10 cellular contexts compared by ENCODE assay signal in genomic region chr1:27832762-27833161, GRCh38. TPM values are rescaled to one million over a fixed set of nuclear protein-coding genes. Genes with fewer than 3 reads are reported as not detected.
A peak's percentile ranks its signal among the peaks of the same experiment; 100 is the strongest.
DNase-seq lines count a peak whose midpoint lies in the region; ATAC-seq and TF ChIP-seq lines count a peak whose summit lies in the region.
"Had no signal": no experiment of that assay in that cellular context is flagged by ENCODE, and none has a peak within 500 bp of the region (broad histone marks: within the 10 kb centered on the region; RNA-seq: fewer than 3 reads in every experiment).

No MANE protein-coding gene starts in this region.

- H3K36me3 Mint-ChIP-seq in T-helper 2 cell treated with Interferon-gamma antibody and Interleukin-4, amounts not matched to agents 5 μg/mL and 100 μg/mL, for 36 hours (ENCODE audit: low read depth) = peaks cover 22% of the 10 kb centered on the region
- peaks cover 31% of the 10 kb centered on the region for H3K36me3 Mint-ChIP-seq in central memory CD8-positive, alpha-beta T cell (ENCODE audit: insufficient read depth)

- H3K4me3 ChIP-seq in NB4 (ENCODE audit: low read depth, low read length) = peak overlapping the region; percentile 99
- no peak overlapping the region for H3K4me3 ChIP-seq in osteoblast (ENCODE audit: insufficient read depth, low read length)
- H3K4me3 ChIP-seq: upper lobe of right lung had no signal

- DNase-seq in T-helper 2 cell treated with Interferon-gamma antibody and Interleukin-4, amounts not matched to agents 5 μg/mL and 100 μg/mL, for 36 hours (ENCODE audit: low spot score) = no peak
- DNase-seq in T-helper 2 cell = no peak
- no peak for DNase-seq in NB4 (ENCODE audit: low read depth)
- DNase-seq in central memory CD8-positive, alpha-beta T cell (ENCODE audit: low spot score in 2 of 2) = no peak
- peak; percentile 69 for DNase-seq in osteoblast (ENCODE audit: insufficient read length, low spot score, missing footprints)
- no peak for DNase-seq in 8988T
- no peak for DNase-seq in NCI-H146 treated with DMSO at 0.1 percent for 48 hours (lab: John Stamatoyannopoulos, UW; ENCODE audit: unreplicated experiment)
- DNase-seq: stimulated activated CD4-positive, alpha-beta T cell treated with anti-CD3 and anti-CD28 coated beads, Interleukin-4, amount 100 ng/mL, for 4 hours; upper lobe of right lung had no signal

- H4K20me1 ChIP-seq in osteoblast (ENCODE audit: insufficient read depth, low read length) = peaks cover 8% of the 10 kb centered on the region

- no peak overlapping the region for H3K27ac Mint-ChIP-seq in T-helper 2 cell treated with Interferon-gamma antibody and Interleukin-4, amounts not matched to agents 5 μg/mL and 100 μg/mL, for 36 hours
- H3K27ac Mint-ChIP-seq in central memory CD8-positive, alpha-beta T cell (ENCODE audit: low read depth) = no peak overlapping the region

- peaks cover 23% of the 10 kb centered on the region for H3K4me1 Mint-ChIP-seq in T-helper 2 cell treated with Interferon-gamma antibody and Interleukin-4, amounts not matched to agents 5 μg/mL and 100 μg/mL, for 36 hours (ENCODE audit: low read depth)
- H3K4me1 Mint-ChIP-seq in central memory CD8-positive, alpha-beta T cell = peaks cover 25% of the 10 kb centered on the region

- H2AFZ ChIP-seq in osteoblast (ENCODE audit: low read length) = no peak overlapping the region

- peak overlapping the region; percentile 80 for H3K4me2 ChIP-seq in osteoblast (ENCODE audit: insufficient read depth, low read length)

- no peak for ATAC-seq in central memory CD8-positive, alpha-beta T cell (replicated peaks; ENCODE audit: extremely low read depth, poor library complexity, severe bottlenecking)
- no peak for ATAC-seq in HG03175 (IDR thresholded peaks at IDR 0.05; ENCODE audit: unreplicated experiment)
- ATAC-seq: upper lobe of right lung had no signal

- peaks cover 12% of the 10 kb centered on the region for H3K36me3 ChIP-seq in osteoblast (ENCODE audit: insufficient read depth, low read length)

- H3K9me3 ChIP-seq in osteoblast (ENCODE audit: low read depth, low read length) = no peaks in the 10 kb centered on the region
- H3K9me3 ChIP-seq: upper lobe of right lung had no signal

- peak overlapping the region; percentile 18 for H3K4me3 Mint-ChIP-seq in T-helper 2 cell treated with Interferon-gamma antibody and Interleukin-4, amounts not matched to agents 5 μg/mL and 100 μg/mL, for 36 hours
- peak overlapping the region; percentile 93 for H3K4me3 Mint-ChIP-seq in central memory CD8-positive, alpha-beta T cell

- H3K27ac ChIP-seq in osteoblast (ENCODE audit: low read depth, low read length) = peak overlapping the region; percentile 92
- H3K27ac ChIP-seq: upper lobe of right lung had no signal

- TF ChIP-seq POLR2A in NB4 (IDR thresholded peaks at IDR 0.05; ENCODE audit: extremely low read depth, insufficient read length) = no peak

- H3K27me3 Mint-ChIP-seq in T-helper 2 cell treated with Interferon-gamma antibody and Interleukin-4, amounts not matched to agents 5 μg/mL and 100 μg/mL, for 36 hours (ENCODE audit: low read depth) = no peaks in the 10 kb centered on the region
- H3K27me3 Mint-ChIP-seq in central memory CD8-positive, alpha-beta T cell = no peaks in the 10 kb centered on the region

- no peaks in the 10 kb centered on the region for H3K27me3 ChIP-seq in osteoblast (ENCODE audit: insufficient read depth, low read length)
- H3K27me3 ChIP-seq: upper lobe of right lung had no signal

- H3K4me1 ChIP-seq in osteoblast (ENCODE audit: insufficient read depth, low read length) = peaks cover 19% of the 10 kb centered on the region

- no peaks in the 10 kb centered on the region for H3K9me3 Mint-ChIP-seq in T-helper 2 cell treated with Interferon-gamma antibody and Interleukin-4, amounts not matched to agents 5 μg/mL and 100 μg/mL, for 36 hours
- H3K9me3 Mint-ChIP-seq in central memory CD8-positive, alpha-beta T cell = no peaks in the 10 kb centered on the region

- TF ChIP-seq CTCF in NB4 (IDR thresholded peaks at IDR 0.05; ENCODE audit: low read depth, low read length) (no peak), osteoblast (IDR thresholded peaks at IDR 0.05; ENCODE audit: extremely low read depth, low read depth, low read length) (no peak)

- peaks cover 66% of the 10 kb centered on the region for H3K79me2 ChIP-seq in osteoblast (ENCODE audit: insufficient read depth, low read length)

RNA-seq across cellular contexts. Expression of gene PPP1R8, which starts 2.2 kb away (rescaled TPM):
- 29.7 and 34.2 TPM in 2 replicates for total RNA-seq in osteoblast

RNA-seq across cellular contexts. Expression of gene THEMIS2, which starts 39.6 kb away (rescaled TPM):
- total RNA-seq in osteoblast = 16.8 and 17.4 TPM in 2 replicates

RNA-seq across cellular contexts. Expression of gene STX12, which starts 59.7 kb away (rescaled TPM):
- 61.6 and 67.0 TPM in 2 replicates for total RNA-seq in osteoblast
